8 cellular contexts compared by ENCODE assay signal in genomic region chr17:7241783-7242716, GRCh38. TPM values are rescaled to one million over a fixed set of nuclear protein-coding genes. Genes with fewer than 3 reads are reported as not detected.
DNase-seq lines count a peak whose midpoint lies in the region; ATAC-seq and TF ChIP-seq lines count a peak whose summit lies in the region.

GABARAP (minus strand) TSS chr17:7242449; CDS start chr17:7242330, 119 bp downstream.

- H3K27ac Mint-ChIP-seq in CD8-positive, alpha-beta memory T cell = peak within 1 kb of the TSS; percentile 96 to 100 (median 99)

- no peaks in the 10 kb centered on the region for H3K27me3 ChIP-seq in CD8-positive, alpha-beta memory T cell (ENCODE audit: insufficient read depth, low read length, poor library complexity, severe bottlenecking)
- H3K27me3 ChIP-seq in Loucy (ENCODE audit: insufficient read depth, low read length, poor library complexity, severe bottlenecking) = peaks cover 5% of the 10 kb centered on the region
- no peaks in the 10 kb centered on the region for H3K27me3 ChIP-seq in neuron (ENCODE audit: insufficient read depth, low read length)

- H3K4me3 ChIP-seq in CD8-positive, alpha-beta memory T cell (ENCODE audit: low read length) = peak within 1 kb of the TSS; percentile 78
- H3K4me3 ChIP-seq in Loucy (ENCODE audit: low read length, poor library complexity, severe bottlenecking) (peak within 1 kb of the TSS; percentile 86), neuron (ENCODE audit: low read length) (peak within 1 kb of the TSS; percentile 80)

- POLR2A ChIA-PET in CD8-positive, alpha-beta memory T cell (lab: Charles Lee) = interaction anchor here (1.0 to 4.3 kb wide), 10 partner anchors 8 to 206 kb away, joined by 4 to 16 read pairs (median 8); partner anchors contain the start of genes ACADVL, ACAP1, CTDNEP1 and DLG4

- H3K4me1 Mint-ChIP-seq in CD8-positive, alpha-beta memory T cell = peaks cover 41 to 48% (median 43%) of the 10 kb centered on the region in 3 donors

- peaks cover 0 to 3% (median 0%) of the 10 kb centered on the region in 5 donors for H3K9me3 Mint-ChIP-seq in CD8-positive, alpha-beta memory T cell

- in situ Hi-C loops in SK-MEL-5 (cut with HindIII; ENCODE audit: low pct_unique_long_range_greater_than_20kb, low sequenced_read_pairs) = no loop called here

- CTCF ChIA-PET in CD8-positive, alpha-beta memory T cell (lab: Charles Lee) = interaction anchor here (0.6 to 2.8 kb wide), 12 partner anchors 9 to 610 kb away, joined by 3 to 13 read pairs (median 3); partner anchors contain the start of genes ACADVL, CLDN7, CTDNEP1 and DLG4

- ATAC-seq in GM21528 (IDR thresholded peaks at IDR 0.05; ENCODE audit: low FRiP score, unreplicated experiment) = peak; percentile 32

- peaks cover 12% of the 10 kb centered on the region for H4K20me1 ChIP-seq in Loucy (ENCODE audit: insufficient read depth, low read length, poor library complexity, severe bottlenecking)

- peaks cover 0 to 71% (median 22%) of the 10 kb centered on the region in 3 donors for H3K36me3 Mint-ChIP-seq in CD8-positive, alpha-beta memory T cell

- H3K4me1 ChIP-seq in CD8-positive, alpha-beta memory T cell (ENCODE audit: insufficient read depth, low read length) = peaks cover 35% of the 10 kb centered on the region
- H3K4me1 ChIP-seq in Loucy (ENCODE audit: insufficient read depth, low read length, poor library complexity, severe bottlenecking) (peaks cover 31% of the 10 kb centered on the region), neuron (ENCODE audit: insufficient read depth, low read length) (peaks cover 32% of the 10 kb centered on the region)

- H3K4me3 Mint-ChIP-seq in CD8-positive, alpha-beta memory T cell = peak within 1 kb of the TSS; percentile 93 to 98 (median 96)

- peaks cover 0 to 11% of the 10 kb centered on the region in 2 donors for H3K27me3 Mint-ChIP-seq in CD8-positive, alpha-beta memory T cell

- peak within 1 kb of the TSS; percentile 69 for H3K27ac ChIP-seq in CD8-positive, alpha-beta memory T cell (ENCODE audit: low read depth, low read length)

- peaks cover 56% of the 10 kb centered on the region for H3K79me2 ChIP-seq in Loucy (ENCODE audit: insufficient read depth, low read length)

- H2AFZ ChIP-seq in Loucy (ENCODE audit: low read length) = peak within 1 kb of the TSS; percentile 87
- H2AFZ ChIP-seq in neuron (ENCODE audit: low read depth, low read length) = peak within 1 kb of the TSS; percentile 60

- no peak for TF ChIP-seq CTCF in Loucy (conservative IDR thresholded peaks at IDR 0.05; ENCODE audit: low read length)

- H3K9ac ChIP-seq in Loucy (ENCODE audit: low read depth, low read length, poor library complexity, severe bottlenecking) = peak within 1 kb of the TSS; percentile 86

- H3K9me3 ChIP-seq in CD8-positive, alpha-beta memory T cell (ENCODE audit: low read length) = no peaks in the 10 kb centered on the region
- H3K9me3 ChIP-seq in Loucy (ENCODE audit: insufficient read depth, low read depth, low read length) = no peaks in the 10 kb centered on the region
- no peaks in the 10 kb centered on the region for H3K9me3 ChIP-seq in neuron (ENCODE audit: low read length)

- DNase-seq in CD8-positive, alpha-beta memory T cell = peak; percentile 88 to 94 (median 90)
- peak; percentile 90 for DNase-seq in SK-MEL-5 (ENCODE audit: low read depth, low spot score)
- DNase-seq in activated naive CD4-positive, alpha-beta T cell (lab: John Stamatoyannopoulos, UW) = peak; percentile 82 to 93 (median 88)
- DNase-seq in foreskin melanocyte = peak; percentile 94
- DNase-seq in stromal cell of bone marrow (ENCODE audit: low read depth) = peak; percentile 83

- 0 out of 2 replicates have a peak, but pooled peaks cover 3% of the 10 kb centered on the region for H3F3A ChIP-seq in Loucy (ENCODE audit: low read depth)

- H3K4me2 ChIP-seq in Loucy (ENCODE audit: low read depth, low read length, poor library complexity, severe bottlenecking) = peak within 1 kb of the TSS; percentile 75

- no peaks in the 10 kb centered on the region for H3K9me2 ChIP-seq in Loucy (replicated peaks; ENCODE audit: low read depth, low read length)

- peaks cover 35% of the 10 kb centered on the region for H3K36me3 ChIP-seq in CD8-positive, alpha-beta memory T cell (ENCODE audit: insufficient read depth, low read length)
- H3K36me3 ChIP-seq in Loucy (ENCODE audit: insufficient read depth, low read length) (peaks cover 23% of the 10 kb centered on the region; the same call in 1 of the 2 replicates), neuron (ENCODE audit: insufficient read depth, low read length) (peaks cover 45% of the 10 kb centered on the region)

RNA-seq across cellular contexts. Expression of gene GABARAP, which starts in this region (rescaled TPM):
- 100 to 1,000 TPM; 156 to 165 TPM for total RNA-seq in CD8-positive, alpha-beta memory T cell
- 914 TPM for polyA plus RNA-seq in CD8-positive, alpha-beta memory T cell
- total RNA-seq in SK-MEL-5 (2014; rRNA removed; shearing (Covaris generic)) = 237 and 305 TPM in 2 replicates
- 760 and 1,106 TPM in 2 replicates for polyA plus RNA-seq in SK-MEL-5 (2015; cell fraction: cytosol; rRNA removed)
- 108 and 115 TPM in 2 replicates for polyA plus RNA-seq in SK-MEL-5 (2015; cell fraction: nucleus; rRNA removed)

Comparison
In these comparisons a context has a peak if more than half of its experiments do, and no peak if none do; other contexts are left out.
1. Peak in every context shown above with its lines: DNase-seq, ATAC-seq, H3K4me3 ChIP-seq and H3K27ac ChIP-seq.